Comparison of ENCODE assay signal across 21 cellular contexts in the genomic region with DNA sequence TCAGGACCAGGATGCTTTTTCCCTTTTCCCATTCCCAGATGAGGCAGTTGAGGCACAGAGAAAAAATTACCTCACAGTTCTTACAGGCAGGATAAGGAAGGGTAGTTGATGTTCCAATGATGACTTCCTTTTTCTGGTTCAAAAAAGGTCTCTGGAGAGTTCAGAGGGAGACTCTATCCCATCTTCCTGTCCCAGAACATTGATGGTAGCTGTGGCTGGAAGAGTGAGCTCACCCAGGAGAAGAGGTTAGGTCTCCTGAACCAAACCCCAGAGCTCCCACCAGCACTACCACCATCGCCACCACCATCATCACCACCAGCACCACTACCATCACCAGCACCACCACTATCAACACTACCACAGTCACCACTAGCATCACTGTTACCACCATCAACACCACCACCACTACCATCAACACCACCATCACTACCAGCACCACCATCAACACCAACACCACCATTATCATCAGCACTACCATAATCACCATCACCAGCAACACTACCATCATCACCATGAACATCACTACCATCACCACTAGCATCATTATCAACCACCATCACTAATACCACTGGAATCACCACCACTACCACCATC.
DNase-seq lines count a peak whose midpoint lies in the region; ATAC-seq, FAIRE-seq and TF ChIP-seq lines count a peak whose summit lies in the region.
"Had no signal": no experiment of that assay in that cellular context is flagged by ENCODE, and none has a peak within 500 bp of the region (broad histone marks: within the 10 kb centered on the region; RNA-seq: fewer than 3 reads in every experiment).

No MANE protein-coding gene starts in this region.

- H3K9me3 ChIP-seq in GM12878 (replicated peaks; ENCODE audit: control insufficient read depth, insufficient read depth, low read length) = no peaks in the 10 kb centered on the region; the same call in 1 of the 3 replicates
- H3K9me3 ChIP-seq in spleen = no peaks in the 10 kb centered on the region
- H3K9me3 ChIP-seq: BE2C had no signal

- H3K27ac ChIP-seq in GM12878 (ENCODE audit: control insufficient read depth, insufficient read depth) (peak overlapping the region; percentile 100), spleen (no peak overlapping the region)
- H3K27ac ChIP-seq: KMS-11 had no signal

- H3K9me3 Mint-ChIP-seq in activated naive CD4-positive, alpha-beta T cell treated with anti-CD3 and anti-CD28 coated beads for 36 hours = no peaks in the 10 kb centered on the region
- no peaks in the 10 kb centered on the region for H3K9me3 Mint-ChIP-seq in type B pancreatic cell
- H3K9me3 Mint-ChIP-seq: CD4-positive, alpha-beta memory T cell; GM23338 had no signal

- no peaks in the 10 kb centered on the region for H3K27me3 Mint-ChIP-seq in activated naive CD4-positive, alpha-beta T cell treated with anti-CD3 and anti-CD28 coated beads for 36 hours (ENCODE audit: low read depth)
- H3K27me3 Mint-ChIP-seq in type B pancreatic cell = peaks cover 6% of the 10 kb centered on the region
- H3K27me3 Mint-ChIP-seq: CD4-positive, alpha-beta memory T cell had no signal

- peaks cover 46% of the 10 kb centered on the region for H3K4me1 Mint-ChIP-seq in activated naive CD4-positive, alpha-beta T cell treated with anti-CD3 and anti-CD28 coated beads for 36 hours (ENCODE audit: low read depth)
- H3K4me1 Mint-ChIP-seq in type B pancreatic cell (ENCODE audit: unreplicated experiment) = no peaks in the 10 kb centered on the region
- H3K4me1 Mint-ChIP-seq: GM23338 had no signal

- FAIRE-seq in GM12892 (lab: Jason Lieb, UNC) (peak; percentile 9), GM12878 (lab: Jason Lieb, UNC) (no peak)

- 86% methylated on average over 1 of the region's 1 CpG for WGBS in GM12878 (ENCODE audit: insufficient coverage, insufficient replicate concordance, low lambda C conversion rate, missing lambda C conversion rate)
- WGBS in spleen, 5 donors = 93 to 100% (median 94%) methylated on average over 1 of the region's 1 CpG

- no peak for TF ChIP-seq RAD21 in GM12878 (IDR thresholded peaks at IDR 0.05; ENCODE audit: insufficient read depth, low read depth, low read length)

- H3K36me3 Mint-ChIP-seq in activated naive CD4-positive, alpha-beta T cell treated with anti-CD3 and anti-CD28 coated beads for 36 hours (ENCODE audit: low read depth) = peaks cover 2% of the 10 kb centered on the region
- no peaks in the 10 kb centered on the region for H3K36me3 Mint-ChIP-seq in type B pancreatic cell
- H3K36me3 Mint-ChIP-seq: CD4-positive, alpha-beta memory T cell had no signal

- TF ChIP-seq POLR2A in GM12892 (IDR thresholded peaks at IDR 0.05; ENCODE audit: low read depth, low read length) = 0 out of 2 replicates have a peak, but pooled peaks have one; percentile 9
- TF ChIP-seq POLR2A in GM12878 (IDR thresholded peaks at IDR 0.05; ENCODE audit: low read depth, low read length) = no peak
- no peak for TF ChIP-seq POLR2A in spleen (IDR thresholded peaks at IDR 0.05)

- no peak for TF ChIP-seq CTCF in GM12878 (IDR thresholded peaks at IDR 0.05 in 2 of 3, conservative IDR thresholded peaks at IDR 0.05 in 1 of 3; ENCODE audit: control insufficient read depth in 2 of 3, extremely low read depth in 1 of 3, insufficient read depth in 1 of 3, low read depth in 3 of 3, low read length in 3 of 3)
- TF ChIP-seq CTCF in spleen (IDR thresholded peaks at IDR 0.05 in 8 of 11, conservative IDR thresholded peaks at IDR 0.05 in 3 of 11) = no peak
- no peak for TF ChIP-seq CTCF in type B pancreatic cell (conservative IDR thresholded peaks at IDR 0.05)

- POLR2A ChIA-PET in GM12878 (lab: Charles Lee) = interaction anchor here (0.5 to 8.2 kb wide), 11 partner anchors 9 to 135 kb away, joined by 3 to 169 read pairs (median 4); a partner anchor contains a TSS

- RAD21 ChIA-PET in GM12878 (lab: Charles Lee; ENCODE audit: unreplicated experiment) = interaction anchor here (1.8 to 8.9 kb wide), 9 partner anchors 11 to 113 kb away, joined by 7 to 214 read pairs (median 68); a partner anchor contains a TSS

- ATAC-seq in GM12878 (no peak), GM18511 (IDR thresholded peaks at IDR 0.05; ENCODE audit: unreplicated experiment) (no peak)
- ATAC-seq: GM23338, SK-N-SH treated with all-trans-retinoic acid at 6 μM for 48 hours had no signal

- H3K27ac Mint-ChIP-seq in activated naive CD4-positive, alpha-beta T cell treated with anti-CD3 and anti-CD28 coated beads for 36 hours = peak overlapping the region; percentile 39
- no peak overlapping the region for H3K27ac Mint-ChIP-seq in type B pancreatic cell
- H3K27ac Mint-ChIP-seq: GM23338 had no signal

- CTCF ChIA-PET in activated naive CD4-positive, alpha-beta T cell treated with anti-CD3 and anti-CD28 coated beads for 36 hours (lab: Charles Lee) = interaction anchor here (0.7 to 8.1 kb wide), 12 partner anchors 10 to 188 kb away, joined by 3 to 144 read pairs (median 18); a partner anchor contains a TSS
- CTCF ChIA-PET in GM12878 (lab: Yijun Ruan, JAX) = interaction anchor here (0.9 to 12.3 kb wide), 19 partner anchors 7 to 186 kb away, joined by 3 to 396 read pairs (median 26); a partner anchor contains a TSS

- H3K4me2 ChIP-seq in GM12878 (ENCODE audit: control insufficient read depth, insufficient read depth) = no peak overlapping the region; the same call in 1 of the 2 replicates
- H3K4me2 ChIP-seq: GM23338, KMS-11 had no signal

- no peaks in the 10 kb centered on the region for H4K20me1 ChIP-seq in GM12878 (ENCODE audit: control insufficient read depth, insufficient read depth)

- DNase-seq in activated naive CD4-positive, alpha-beta T cell treated with anti-CD3 and anti-CD28 coated beads for 36 hours = no peak
- no peak for DNase-seq in activated naive CD4-positive, alpha-beta T cell treated with Interleukin-2 at 50 U/mL for 16 hours
- DNase-seq in GM12892 (ENCODE audit: insufficient read length) (no peak), GM12878 (ENCODE audit: low read depth, low spot score) (no peak), spleen (peak; percentile 25), type B pancreatic cell (ENCODE audit: extremely low spot score, unreplicated experiment) (no peak), NCI-H2171 treated with DMSO at 0.1 percent for 48 hours (lab: John Stamatoyannopoulos, UW) (no peak)
- DNase-seq: BE2C, Calu3, EL, NCI-H1417, NCI-H187, NCI-H2107, NCI-H2227 treated with DMSO at 0.1 percent for 48 hours, NCI-H524, SHP77 treated with DMSO at 0.1 percent for 48 hours had no signal

- BruUV-seq in GM12878 (replicated peaks; lab: Mats Ljungman, UMichigan) = no TSS peak

- H3K27me3 ChIP-seq in GM12878 (replicated peaks in 1 of 2; ENCODE audit: control insufficient read depth in 2 of 2, insufficient read depth in 2 of 2, low read length in 1 of 2) (no peaks in the 10 kb centered on the region), spleen (replicated peaks in 1 of 7) (no peaks in the 10 kb centered on the region)
- H3K27me3 ChIP-seq: BE2C had no signal

- H3K36me3 ChIP-seq in GM12878 (ENCODE audit: control insufficient read depth in 2 of 2, insufficient read depth in 2 of 2, low read length in 1 of 2) (no peaks in the 10 kb centered on the region; a peak in 1 of 4 replicates), spleen (no peaks in the 10 kb centered on the region)
- H3K36me3 ChIP-seq: BE2C had no signal

- H3K9ac ChIP-seq in GM12878 (ENCODE audit: control insufficient read depth, insufficient read depth, low read length) = no peak overlapping the region
- H3K9ac ChIP-seq: KMS-11 had no signal

- peaks cover 52% of the 10 kb centered on the region for H3K79me2 ChIP-seq in GM12878 (ENCODE audit: control insufficient read depth, insufficient read depth, low read length)

- in situ Hi-C loops in GM12878 (cut with MboI) = loop anchor here (5.0 kb wide), 1 partner anchor 188 kb away; no protein-coding TSS in a partner anchor

- H3K4me3 ChIP-seq in GM12878 (peak overlapping the region; percentile 73; the same call in 1 of the 2 replicates), spleen (no peak overlapping the region)
- H3K4me3 ChIP-seq: GM23338 had no signal

- peaks cover 67% of the 10 kb centered on the region for H3K4me1 ChIP-seq in GM12878 (ENCODE audit: control insufficient read depth, insufficient read depth, low read length)
- peaks cover 34 to 76% (median 57%) of the 10 kb centered on the region in 6 donors for H3K4me1 ChIP-seq in spleen
- H3K4me1 ChIP-seq: BE2C had no signal

- no peak overlapping the region for H2AFZ ChIP-seq in GM12878 (ENCODE audit: control insufficient read depth, low read depth, low read length)
- H2AFZ ChIP-seq: GM23338 had no signal

- SMC1A ChIA-PET in GM12878 (lab: Charles Lee; ENCODE audit: uncharacterized antibody, unreplicated experiment) = interaction anchor here (0.7 to 10.3 kb wide), 15 partner anchors 12 to 187 kb away, joined by 3 to 292 read pairs (median 9); a partner anchor contains a TSS

- intact Hi-C loops in activated naive CD4-positive, alpha-beta T cell treated with anti-CD3 and anti-CD28 coated beads for 36 hours (cut with micrococcal nuclease) = loop anchor here (10.0 kb wide), 2 partner anchors 291 to 551 kb away; a partner anchor contains a TSS
- intact Hi-C loops in GM12878 (cut with micrococcal nuclease; ENCODE audit: unreplicated experiment) (loop anchor here (2.0 to 10.0 kb wide), 2 partner anchors 65 to 169 kb away; no protein-coding TSS in a partner anchor), spleen (cut with DNase I; ENCODE audit: low total_unique reads) (loop anchor here (5.0 kb wide), 2 partner anchors 103 to 188 kb away; a partner anchor contains a TSS)

- TF ChIP-seq EP300 in GM12878 (IDR thresholded peaks at IDR 0.05; ENCODE audit: borderline replicate concordance in 1 of 2, control insufficient read depth in 1 of 2, low read depth in 2 of 2, low read length in 2 of 2) = no peak

- no peak overlapping the region for H3K4me3 Mint-ChIP-seq in activated naive CD4-positive, alpha-beta T cell treated with anti-CD3 and anti-CD28 coated beads for 36 hours
- H3K4me3 Mint-ChIP-seq in type B pancreatic cell = no peak overlapping the region
- H3K4me3 Mint-ChIP-seq: CD4-positive, alpha-beta memory T cell; GM23338 had no signal

TF ChIP-seq in GM12878, 131 proteins besides CTCF, POLR2A, EP300 and RAD21:
- 0 out of 2 replicates have a peak, but pooled peaks have one; percentile 14 for TF ChIP-seq BMI1 (IDR thresholded peaks at IDR 0.05; ENCODE audit: borderline replicate concordance)
- TF ChIP-seq POU2F2 (IDR thresholded peaks at IDR 0.05; ENCODE audit: borderline replicate concordance, low read depth, low read length) = no peak
TF ChIP-seq in GM12878: peak in this region for 1.
